31 cellular contexts compared by ENCODE assay signal in the genomic region with DNA sequence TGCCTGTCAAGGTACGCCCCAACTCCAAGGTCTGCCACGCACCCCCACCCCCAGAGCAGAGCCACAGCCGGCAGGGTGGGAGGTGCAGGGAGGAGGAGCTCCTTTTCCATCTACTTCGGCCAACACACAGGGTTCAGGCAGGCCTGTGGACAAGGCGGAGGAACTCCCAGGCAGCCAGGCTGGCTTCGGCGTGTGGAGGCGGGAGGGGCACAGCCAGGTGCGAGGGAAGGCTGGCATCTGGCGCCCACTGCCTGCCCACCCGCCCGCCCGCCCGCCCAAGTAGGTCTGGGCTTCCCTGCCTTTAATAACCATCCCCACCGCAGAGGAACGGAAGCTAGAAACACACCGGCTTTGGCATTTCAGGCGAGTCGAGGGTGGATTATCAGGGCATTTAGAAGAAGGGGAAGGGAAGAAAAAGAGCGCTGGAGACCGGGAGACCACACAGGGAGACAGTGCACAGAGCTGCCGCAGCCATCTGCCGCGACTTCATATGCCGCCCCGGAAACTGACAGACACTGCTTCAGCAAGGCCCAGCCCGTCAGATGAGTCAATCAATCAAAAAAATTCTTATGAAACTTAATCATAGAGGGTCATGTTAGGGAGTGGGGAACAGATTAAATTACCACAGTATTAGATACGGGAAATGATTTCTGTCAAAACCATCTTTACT.
DNase-seq lines count a peak whose midpoint lies in the region; ATAC-seq and TF ChIP-seq lines count a peak whose summit lies in the region.
"Had no signal": no experiment of that assay in that cellular context is flagged by ENCODE, and none has a peak within 500 bp of the region (broad histone marks: within the 10 kb centered on the region; RNA-seq: fewer than 3 reads in every experiment).

No MANE protein-coding gene starts in this region.

- no peaks in the 10 kb centered on the region for H3K27me3 ChIP-seq in osteoblast (ENCODE audit: insufficient read depth, low read length)
- H3K27me3 ChIP-seq: ascending aorta had no signal

- no peak for TF ChIP-seq CTCF in AG10803 (conservative IDR thresholded peaks at IDR 0.05; ENCODE audit: low read length)
- TF ChIP-seq CTCF in osteoblast (IDR thresholded peaks at IDR 0.05; ENCODE audit: extremely low read depth, low read depth, low read length), result no peak

- DNase-seq in AG10803 (ENCODE audit: low read depth) (peak; percentile 26), NCI-H2171 treated with DMSO at 0.1 percent for 48 hours (lab: John Stamatoyannopoulos, UW) (peak; percentile 48), ecto neural progenitor cell (ENCODE audit: low spot score) (peak; percentile 52), osteoblast (ENCODE audit: insufficient read length, low spot score, missing footprints) (peak; percentile 76), sciatic nerve (ENCODE audit: low spot score) (no peak), DMS153 treated with DMSO at 0.1 percent for 48 hours (lab: John Stamatoyannopoulos, UW; ENCODE audit: unreplicated experiment) (no peak)
- DNase-seq: activated CD4-positive, CD25-positive, alpha-beta regulatory T cell; activated gamma-delta T cell; activated naive CD8-positive, alpha-beta T cell treated with anti-CD3 and anti-CD28 coated beads, Interleukin-2, amount 10 ng/mL, durations not matched to agents 7 days and 5 days; activated T-cell treated with anti-CD3 and anti-CD28 coated beads, Interleukin-2, amount 50 U/mL, for 24 hours; AML-193; Calu3; CD4-positive, CD25-positive, alpha-beta regulatory T cell; effector memory CD8-positive, alpha-beta T cell; heart left ventricle; kidney glomerular epithelial cell; naive thymus-derived CD4-positive, alpha-beta T cell; NCI-H1105; NCI-H2081; NCI-H345; NCI-H774; occipital lobe; small intestine; stimulated activated naive B cell treated with anti-CD40 and anti-IgM and Interleukin-4, amounts not matched to agents 10 μg/mL and 1 μg/mL and 100 μg/mL, for 72 hours; substantia nigra had no signal

- peaks cover 11% of the 10 kb centered on the region for H3K4me1 ChIP-seq in osteoblast (ENCODE audit: insufficient read depth, low read length)
- H3K4me1 ChIP-seq: ascending aorta, heart left ventricle had no signal

- H3K79me2 ChIP-seq in osteoblast (ENCODE audit: insufficient read depth, low read length), result no peaks in the 10 kb centered on the region

- peak overlapping the region; percentile 73 for H2AFZ ChIP-seq in osteoblast (ENCODE audit: low read length)

- no peak overlapping the region for H3K4me2 ChIP-seq in osteoblast (ENCODE audit: insufficient read depth, low read length)

- no peaks in the 10 kb centered on the region for H4K20me1 ChIP-seq in osteoblast (ENCODE audit: insufficient read depth, low read length)

- no peak overlapping the region for H3K4me3 ChIP-seq in AG10803 (ENCODE audit: low read length)
- no peak overlapping the region for H3K4me3 ChIP-seq in osteoblast (ENCODE audit: insufficient read depth, low read length)
- H3K4me3 ChIP-seq: ascending aorta, coronary artery, heart left ventricle, SK-N-MC had no signal

- intact Hi-C loops in sciatic nerve (cut with DNase I), result no loop called here

- no peaks in the 10 kb centered on the region for H3K36me3 ChIP-seq in osteoblast (ENCODE audit: insufficient read depth, low read length)
- H3K36me3 ChIP-seq: ascending aorta, heart left ventricle had no signal

- H3K9me3 ChIP-seq in osteoblast (ENCODE audit: low read depth, low read length), result no peaks in the 10 kb centered on the region
- H3K9me3 ChIP-seq: ascending aorta, heart left ventricle had no signal

- H3K27ac ChIP-seq in osteoblast (ENCODE audit: low read depth, low read length), result no peak overlapping the region
- H3K27ac ChIP-seq: ascending aorta, coronary artery, heart left ventricle, RWPE1, SK-N-MC had no signal

- ATAC-seq in sciatic nerve (no peak), GM18909 (IDR thresholded peaks at IDR 0.05; ENCODE audit: poor library complexity, unreplicated experiment) (no peak)
- ATAC-seq in activated CD4-positive, CD25-positive, alpha-beta regulatory T cell treated with anti-CD3 and anti-CD28 coated beads, Interleukin-2, amount 50 U/mL, for 24 hours, result no peak
- ATAC-seq: effector memory CD8-positive, alpha-beta T cell; heart left ventricle; naive thymus-derived CD4-positive, alpha-beta T cell; stimulated activated naive B cell treated with anti-CD40 and anti-IgM and Interleukin-4, amounts not matched to agents 10 μg/mL and 1 μg/mL and 100 μg/mL, for 72 hours had no signal

Comparison
In these comparisons a context has a peak if more than half of its experiments do, and no peak if none do; other contexts are left out.
1. DNase-seq: peak in AG10803 (single experiment), NCI-H2171 treated with DMSO at 0.1 percent for 48 hours (single experiment), ecto neural progenitor cell (single experiment) and osteoblast (single experiment); none in sciatic nerve (single experiment) and DMS153 treated with DMSO at 0.1 percent for 48 hours (single experiment).